Comparison of ENCODE assay signal across 2 cellular contexts in the genomic region with DNA sequence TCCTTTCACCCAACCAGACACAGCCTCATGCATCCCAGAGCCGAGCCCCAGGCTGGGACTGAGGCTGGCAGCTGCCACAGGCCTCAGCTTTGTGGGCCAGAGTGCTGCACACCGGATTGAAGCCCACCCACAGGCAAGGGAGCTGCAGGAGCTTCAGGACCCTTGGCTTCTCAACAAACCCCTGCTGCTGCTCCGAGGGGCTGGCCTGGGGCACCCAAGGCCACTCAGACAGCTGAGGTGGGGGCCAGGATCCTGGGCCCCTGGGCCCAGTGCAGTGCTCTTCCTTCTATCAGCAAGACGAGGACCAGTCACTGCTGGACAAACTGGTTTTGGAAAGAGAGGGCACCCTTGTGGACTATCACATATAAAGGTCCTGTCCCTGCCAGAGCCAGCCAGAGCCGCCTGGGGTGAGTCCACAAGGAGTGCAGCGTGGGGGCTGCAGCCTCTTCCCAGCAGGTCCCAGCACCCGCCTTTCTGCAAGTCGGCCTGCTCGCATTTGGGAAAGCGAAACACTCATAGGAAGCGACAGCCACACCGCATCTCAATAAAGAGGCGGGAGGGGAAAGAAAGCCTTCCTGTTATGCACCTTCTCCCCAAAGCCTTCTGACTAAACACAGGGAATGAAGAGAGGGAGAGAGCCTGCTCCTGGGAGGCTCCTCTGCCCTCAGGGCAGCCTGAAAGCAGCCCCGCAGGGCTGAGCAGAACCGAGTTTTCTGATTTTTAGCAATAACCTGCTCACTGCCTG.
TF ChIP-seq lines count a peak whose summit lies in the region.

No MANE protein-coding gene starts in this region.

TF ChIP-seq in GM23338, 12 proteins besides CTCF, POLR2A, EP300 and RAD21 (continues in another document):
- TF ChIP-seq, protein P1, sequence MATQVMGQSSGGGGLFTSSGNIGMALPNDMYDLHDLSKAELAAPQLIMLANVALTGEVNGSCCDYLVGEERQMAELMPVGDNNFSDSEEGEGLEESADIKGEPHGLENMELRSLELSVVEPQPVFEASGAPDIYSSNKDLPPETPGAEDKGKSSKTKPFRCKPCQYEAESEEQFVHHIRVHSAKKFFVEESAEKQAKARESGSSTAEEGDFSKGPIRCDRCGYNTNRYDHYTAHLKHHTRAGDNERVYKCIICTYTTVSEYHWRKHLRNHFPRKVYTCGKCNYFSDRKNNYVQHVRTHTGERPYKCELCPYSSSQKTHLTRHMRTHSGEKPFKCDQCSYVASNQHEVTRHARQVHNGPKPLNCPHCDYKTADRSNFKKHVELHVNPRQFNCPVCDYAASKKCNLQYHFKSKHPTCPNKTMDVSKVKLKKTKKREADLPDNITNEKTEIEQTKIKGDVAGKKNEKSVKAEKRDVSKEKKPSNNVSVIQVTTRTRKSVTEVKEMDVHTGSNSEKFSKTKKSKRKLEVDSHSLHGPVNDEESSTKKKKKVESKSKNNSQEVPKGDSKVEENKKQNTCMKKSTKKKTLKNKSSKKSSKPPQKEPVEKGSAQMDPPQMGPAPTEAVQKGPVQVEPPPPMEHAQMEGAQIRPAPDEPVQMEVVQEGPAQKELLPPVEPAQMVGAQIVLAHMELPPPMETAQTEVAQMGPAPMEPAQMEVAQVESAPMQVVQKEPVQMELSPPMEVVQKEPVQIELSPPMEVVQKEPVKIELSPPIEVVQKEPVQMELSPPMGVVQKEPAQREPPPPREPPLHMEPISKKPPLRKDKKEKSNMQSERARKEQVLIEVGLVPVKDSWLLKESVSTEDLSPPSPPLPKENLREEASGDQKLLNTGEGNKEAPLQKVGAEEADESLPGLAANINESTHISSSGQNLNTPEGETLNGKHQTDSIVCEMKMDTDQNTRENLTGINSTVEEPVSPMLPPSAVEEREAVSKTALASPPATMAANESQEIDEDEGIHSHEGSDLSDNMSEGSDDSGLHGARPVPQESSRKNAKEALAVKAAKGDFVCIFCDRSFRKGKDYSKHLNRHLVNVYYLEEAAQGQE (IDR thresholded peaks at IDR 0.05; ENCODE audit: unreplicated experiment) = no peak
- TF ChIP-seq, protein P2, sequence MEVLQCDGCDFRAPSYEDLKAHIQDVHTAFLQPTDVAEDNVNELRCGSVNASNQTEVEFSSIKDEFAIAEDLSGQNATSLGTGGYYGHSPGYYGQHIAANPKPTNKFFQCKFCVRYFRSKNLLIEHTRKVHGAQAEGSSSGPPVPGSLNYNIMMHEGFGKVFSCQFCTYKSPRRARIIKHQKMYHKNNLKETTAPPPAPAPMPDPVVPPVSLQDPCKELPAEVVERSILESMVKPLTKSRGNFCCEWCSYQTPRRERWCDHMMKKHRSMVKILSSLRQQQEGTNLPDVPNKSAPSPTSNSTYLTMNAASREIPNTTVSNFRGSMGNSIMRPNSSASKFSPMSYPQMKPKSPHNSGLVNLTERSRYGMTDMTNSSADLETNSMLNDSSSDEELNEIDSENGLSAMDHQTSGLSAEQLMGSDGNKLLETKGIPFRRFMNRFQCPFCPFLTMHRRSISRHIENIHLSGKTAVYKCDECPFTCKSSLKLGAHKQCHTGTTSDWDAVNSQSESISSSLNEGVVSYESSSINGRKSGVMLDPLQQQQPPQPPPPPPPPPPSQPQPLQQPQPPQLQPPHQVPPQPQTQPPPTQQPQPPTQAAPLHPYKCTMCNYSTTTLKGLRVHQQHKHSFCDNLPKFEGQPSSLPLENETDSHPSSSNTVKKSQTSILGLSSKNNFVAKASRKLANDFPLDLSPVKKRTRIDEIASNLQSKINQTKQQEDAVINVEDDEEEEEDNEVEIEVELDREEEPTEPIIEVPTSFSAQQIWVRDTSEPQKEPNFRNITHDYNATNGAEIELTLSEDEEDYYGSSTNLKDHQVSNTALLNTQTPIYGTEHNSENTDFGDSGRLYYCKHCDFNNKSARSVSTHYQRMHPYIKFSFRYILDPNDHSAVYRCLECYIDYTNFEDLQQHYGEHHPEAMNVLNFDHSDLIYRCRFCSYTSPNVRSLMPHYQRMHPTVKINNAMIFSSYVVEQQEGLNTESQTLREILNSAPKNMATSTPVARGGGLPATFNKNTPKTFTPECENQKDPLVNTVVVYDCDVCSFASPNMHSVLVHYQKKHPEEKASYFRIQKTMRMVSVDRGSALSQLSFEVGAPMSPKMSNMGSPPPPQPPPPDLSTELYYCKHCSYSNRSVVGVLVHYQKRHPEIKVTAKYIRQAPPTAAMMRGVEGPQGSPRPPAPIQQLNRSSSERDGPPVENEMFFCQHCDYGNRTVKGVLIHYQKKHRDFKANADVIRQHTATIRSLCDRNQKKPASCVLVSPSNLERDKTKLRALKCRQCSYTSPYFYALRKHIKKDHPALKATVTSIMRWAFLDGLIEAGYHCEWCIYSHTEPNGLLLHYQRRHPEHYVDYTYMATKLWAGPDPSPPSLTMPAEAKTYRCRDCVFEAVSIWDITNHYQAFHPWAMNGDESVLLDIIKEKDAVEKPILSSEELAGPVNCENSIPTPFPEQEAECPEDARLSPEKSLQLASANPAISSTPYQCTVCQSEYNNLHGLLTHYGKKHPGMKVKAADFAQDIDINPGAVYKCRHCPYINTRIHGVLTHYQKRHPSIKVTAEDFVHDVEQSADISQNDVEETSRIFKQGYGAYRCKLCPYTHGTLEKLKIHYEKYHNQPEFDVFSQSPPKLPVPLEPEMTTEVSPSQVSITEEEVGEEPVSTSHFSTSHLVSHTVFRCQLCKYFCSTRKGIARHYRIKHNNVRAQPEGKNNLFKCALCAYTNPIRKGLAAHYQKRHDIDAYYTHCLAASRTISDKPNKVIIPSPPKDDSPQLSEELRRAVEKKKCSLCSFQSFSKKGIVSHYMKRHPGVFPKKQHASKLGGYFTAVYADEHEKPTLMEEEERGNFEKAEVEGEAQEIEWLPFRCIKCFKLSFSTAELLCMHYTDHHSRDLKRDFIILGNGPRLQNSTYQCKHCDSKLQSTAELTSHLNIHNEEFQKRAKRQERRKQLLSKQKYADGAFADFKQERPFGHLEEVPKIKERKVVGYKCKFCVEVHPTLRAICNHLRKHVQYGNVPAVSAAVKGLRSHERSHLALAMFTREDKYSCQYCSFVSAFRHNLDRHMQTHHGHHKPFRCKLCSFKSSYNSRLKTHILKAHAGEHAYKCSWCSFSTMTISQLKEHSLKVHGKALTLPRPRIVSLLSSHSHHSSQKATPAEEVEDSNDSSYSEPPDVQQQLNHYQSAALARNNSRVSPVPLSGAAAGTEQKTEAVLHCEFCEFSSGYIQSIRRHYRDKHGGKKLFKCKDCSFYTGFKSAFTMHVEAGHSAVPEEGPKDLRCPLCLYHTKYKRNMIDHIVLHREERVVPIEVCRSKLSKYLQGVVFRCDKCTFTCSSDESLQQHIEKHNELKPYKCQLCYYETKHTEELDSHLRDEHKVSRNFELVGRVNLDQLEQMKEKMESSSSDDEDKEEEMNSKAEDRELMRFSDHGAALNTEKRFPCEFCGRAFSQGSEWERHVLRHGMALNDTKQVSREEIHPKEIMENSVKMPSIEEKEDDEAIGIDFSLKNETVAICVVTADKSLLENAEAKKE (CRISPR knock-in tag; IDR thresholded peaks at IDR 0.05) = no peak
- TF ChIP-seq NANOG (IDR thresholded peaks at IDR 0.05; ENCODE audit: borderline replicate concordance) (no peak), ZNF114 (CRISPR knock-in tag; IDR thresholded peaks at IDR 0.05) (no peak), CREB1 (CRISPR knock-in tag; IDR thresholded peaks at IDR 0.05; ENCODE audit: low read depth) (no peak), ZNF331 (CRISPR knock-in tag; IDR thresholded peaks at IDR 0.05; ENCODE audit: low read depth) (no peak), STAT1 (IDR thresholded peaks at IDR 0.05; ENCODE audit: unreplicated experiment) (no peak), EZH2phosphoT487 (IDR thresholded peaks at IDR 0.05; ENCODE audit: unreplicated experiment) (no peak)

TF ChIP-seq in H1, 55 proteins besides CTCF, POLR2A, EP300 and RAD21:
- no peak for TF ChIP-seq SP1 (IDR thresholded peaks at IDR 0.05; ENCODE audit: low read depth, low read length)
- TF ChIP-seq JUN (IDR thresholded peaks at IDR 0.05; ENCODE audit: low read depth, low read length) = no peak
- no peak for TF ChIP-seq TAF7 (optimal IDR thresholded peaks at IDR 0.05; ENCODE audit: borderline replicate concordance, low read depth, low read length)
- TF ChIP-seq NRF1 (IDR thresholded peaks at IDR 0.05; ENCODE audit: low read depth, low read length) = no peak
- TF ChIP-seq, protein P3, sequence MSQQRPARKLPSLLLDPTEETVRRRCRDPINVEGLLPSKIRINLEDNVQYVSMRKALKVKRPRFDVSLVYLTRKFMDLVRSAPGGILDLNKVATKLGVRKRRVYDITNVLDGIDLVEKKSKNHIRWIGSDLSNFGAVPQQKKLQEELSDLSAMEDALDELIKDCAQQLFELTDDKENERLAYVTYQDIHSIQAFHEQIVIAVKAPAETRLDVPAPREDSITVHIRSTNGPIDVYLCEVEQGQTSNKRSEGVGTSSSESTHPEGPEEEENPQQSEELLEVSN (IDR thresholded peaks at IDR 0.05) = peak; percentile 23; the same call in 1 of the 2 replicates
- no peak for TF ChIP-seq CREB1 (IDR thresholded peaks at IDR 0.05)
